1 cellular context compared by ENCODE assay signal in the genomic region with DNA sequence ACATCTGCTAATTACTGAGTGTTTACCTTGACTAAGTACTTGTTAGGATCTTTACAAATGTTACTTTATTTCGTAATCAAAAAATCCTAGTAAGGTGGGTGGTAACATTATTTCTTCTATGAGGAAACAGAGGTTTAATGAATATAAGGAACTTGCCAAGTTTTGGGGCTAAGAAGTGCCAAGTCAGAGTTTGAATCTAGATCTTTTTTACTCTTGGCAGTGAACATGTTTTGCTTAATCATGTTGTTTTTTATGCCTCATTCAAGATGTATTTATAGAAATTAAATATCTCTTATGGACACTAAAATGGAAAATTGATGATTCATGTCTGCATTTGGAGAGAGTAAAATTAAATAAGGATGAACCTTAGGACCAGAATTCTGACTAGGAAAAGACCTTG.
TF ChIP-seq lines count a peak whose summit lies in the region.

No MANE protein-coding gene starts in this region.

TF ChIP-seq in SK-N-SH treated with all-trans-retinoic acid at 6 μM for 48 hours, 23 proteins besides CTCF, POLR2A, EP300 and RAD21 (continued from another document):
- TF ChIP-seq GLIS3 (CRISPR knock-in tag; IDR thresholded peaks at IDR 0.05) (no peak), RARB (CRISPR knock-in tag; IDR thresholded peaks at IDR 0.05) (no peak), ZFP30 (CRISPR knock-in tag; IDR thresholded peaks at IDR 0.05) (no peak), PPARA (CRISPR knock-in tag; IDR thresholded peaks at IDR 0.05; ENCODE audit: borderline replicate concordance) (no peak), BACH2 (CRISPR knock-in tag; IDR thresholded peaks at IDR 0.05; ENCODE audit: borderline replicate concordance) (no peak), ISL1 (CRISPR knock-in tag; IDR thresholded peaks at IDR 0.05) (peak; percentile 93), CSRNP3 (CRISPR knock-in tag; IDR thresholded peaks at IDR 0.05) (no peak), TSHZ2 (CRISPR knock-in tag; IDR thresholded peaks at IDR 0.05) (no peak), CSDC2 (CRISPR knock-in tag; IDR thresholded peaks at IDR 0.05) (no peak), ARNTL (CRISPR knock-in tag; IDR thresholded peaks at IDR 0.05; ENCODE audit: borderline replicate concordance, low read depth) (no peak), ZFP3 (CRISPR knock-in tag; IDR thresholded peaks at IDR 0.05) (no peak), ZC3H10 (CRISPR knock-in tag; IDR thresholded peaks at IDR 0.05) (peak; percentile 65; the same call in 1 of the 2 replicates)
- TF ChIP-seq, protein P1, sequence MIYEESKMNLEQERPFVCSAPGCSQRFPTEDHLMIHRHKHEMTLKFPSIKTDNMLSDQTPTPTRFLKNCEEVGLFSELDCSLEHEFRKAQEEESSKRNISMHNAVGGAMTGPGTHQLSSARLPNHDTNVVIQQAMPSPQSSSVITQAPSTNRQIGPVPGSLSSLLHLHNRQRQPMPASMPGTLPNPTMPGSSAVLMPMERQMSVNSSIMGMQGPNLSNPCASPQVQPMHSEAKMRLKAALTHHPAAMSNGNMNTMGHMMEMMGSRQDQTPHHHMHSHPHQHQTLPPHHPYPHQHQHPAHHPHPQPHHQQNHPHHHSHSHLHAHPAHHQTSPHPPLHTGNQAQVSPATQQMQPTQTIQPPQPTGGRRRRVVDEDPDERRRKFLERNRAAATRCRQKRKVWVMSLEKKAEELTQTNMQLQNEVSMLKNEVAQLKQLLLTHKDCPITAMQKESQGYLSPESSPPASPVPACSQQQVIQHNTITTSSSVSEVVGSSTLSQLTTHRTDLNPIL (CRISPR knock-in tag; IDR thresholded peaks at IDR 0.05; ENCODE audit: low read depth): no peak
- TF ChIP-seq, protein P2, sequence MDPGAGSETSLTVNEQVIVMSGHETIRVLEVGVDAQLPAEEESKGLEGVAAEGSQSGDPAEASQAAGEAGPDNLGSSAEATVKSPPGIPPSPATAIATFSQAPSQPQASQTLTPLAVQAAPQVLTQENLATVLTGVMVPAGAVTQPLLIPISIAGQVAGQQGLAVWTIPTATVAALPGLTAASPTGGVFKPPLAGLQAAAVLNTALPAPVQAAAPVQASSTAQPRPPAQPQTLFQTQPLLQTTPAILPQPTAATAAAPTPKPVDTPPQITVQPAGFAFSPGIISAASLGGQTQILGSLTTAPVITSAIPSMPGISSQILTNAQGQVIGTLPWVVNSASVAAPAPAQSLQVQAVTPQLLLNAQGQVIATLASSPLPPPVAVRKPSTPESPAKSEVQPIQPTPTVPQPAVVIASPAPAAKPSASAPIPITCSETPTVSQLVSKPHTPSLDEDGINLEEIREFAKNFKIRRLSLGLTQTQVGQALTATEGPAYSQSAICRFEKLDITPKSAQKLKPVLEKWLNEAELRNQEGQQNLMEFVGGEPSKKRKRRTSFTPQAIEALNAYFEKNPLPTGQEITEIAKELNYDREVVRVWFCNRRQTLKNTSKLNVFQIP (CRISPR knock-in tag; IDR thresholded peaks at IDR 0.05; ENCODE audit: borderline replicate concordance, low read depth): no peak; the same call in 1 of the 2 replicates
